Comparison of ENCODE assay signal across 25 cellular contexts in genomic region chr17:50605434-50605833, GRCh38. TPM values are rescaled to one million over a fixed set of nuclear protein-coding genes. Genes with fewer than 3 reads are reported as not detected.
"Had no signal": no experiment of that assay in that cellular context is flagged by ENCODE, and none has a peak within 500 bp of the region (broad histone marks: within the 10 kb centered on the region; RNA-seq: fewer than 3 reads in every experiment).

No MANE protein-coding gene starts in this region.

- DNase-seq: activated CD4-positive, alpha-beta T cell treated with anti-CD3 and anti-CD28 coated beads for 36 hours; activated CD4-positive, alpha-beta T cell treated with anti-CD3 and anti-CD28 coated beads, Interleukin-2, amount 50 U/mL, for 48 hours; activated CD8-positive, alpha-beta memory T cell treated with anti-CD3 and anti-CD28 coated beads, Interleukin-2, amount 50 U/mL, for 48 hours; activated naive CD4-positive, alpha-beta T cell treated with anti-CD3 and anti-CD28 coated beads for 36 hours; activated naive CD8-positive, alpha-beta T cell treated with anti-CD3 and anti-CD28 coated beads, Interleukin-2, amount 10 ng/mL, durations not matched to agents 7 days and 5 days; activated T-cell treated with anti-CD3 and anti-CD28 coated beads, Interleukin-2, amount 50 U/mL, for 48 hours; amygdala; effector memory CD4-positive, alpha-beta T cell; foreskin keratinocyte; left ventricle myocardium superior; mammary epithelial cell; nucleus accumbens; stimulated activated CD4-positive, alpha-beta T cell treated with anti-CD3 and anti-CD28 coated beads, Interleukin-2, amount 100 ng/mL, for 24 hours; stimulated activated naive CD8-positive, alpha-beta T cell treated with anti-CD3 and anti-CD28 coated beads, Interleukin-15, amount 100 ng/mL, for 72 hours; T-helper 9 cell; tibial artery had no signal

- H3K27ac Mint-ChIP-seq: activated CD4-positive, alpha-beta T cell treated with anti-CD3 and anti-CD28 coated beads for 36 hours; activated naive CD8-positive, alpha-beta T cell treated with anti-CD3 and anti-CD28 coated beads, Interleukin-2, amount 10 ng/mL, durations not matched to agents 7 days and 5 days; dendritic cell treated with granulocyte-macrophage colony-stimulating factor and Interleukin-4, amounts not matched to agents 40 ng/mL and 50 ng/mL, for 4 days; natural killer cell treated with Interleukin-12 subunit alpha and Interleukin-12 subunit beta and Interleukin-15 and Interleukin-18, amount 100 ng/mL, for 72 hours; stimulated activated effector memory CD8-positive, alpha-beta T cell treated with anti-CD3 and anti-CD28 coated beads, Interleukin-12 subunit alpha, Interleukin-12 subunit beta, amount 100 ng/mL, for 72 hours; stimulated activated naive CD8-positive, alpha-beta T cell treated with anti-CD3 and anti-CD28 coated beads, Interleukin-15, amount 100 ng/mL, for 72 hours; WTC11 had no signal

- H3K4me1 Mint-ChIP-seq: activated CD4-positive, alpha-beta T cell treated with anti-CD3 and anti-CD28 coated beads for 36 hours; activated naive CD8-positive, alpha-beta T cell treated with anti-CD3 and anti-CD28 coated beads, Interleukin-2, amount 10 ng/mL, durations not matched to agents 7 days and 5 days; stimulated activated effector memory CD8-positive, alpha-beta T cell treated with anti-CD3 and anti-CD28 coated beads, Interleukin-12 subunit alpha, Interleukin-12 subunit beta, amount 100 ng/mL, for 72 hours; stimulated activated naive CD8-positive, alpha-beta T cell treated with anti-CD3 and anti-CD28 coated beads, Interleukin-15, amount 100 ng/mL, for 72 hours had no signal

- H3K9me3 Mint-ChIP-seq: activated naive CD4-positive, alpha-beta T cell treated with anti-CD3 and anti-CD28 coated beads for 36 hours; activated naive CD8-positive, alpha-beta T cell treated with anti-CD3 and anti-CD28 coated beads, Interleukin-2, amount 10 ng/mL, durations not matched to agents 7 days and 5 days; dendritic cell treated with granulocyte-macrophage colony-stimulating factor and Interleukin-4, amounts not matched to agents 40 ng/mL and 50 ng/mL, for 4 days; natural killer cell treated with Interleukin-12 subunit alpha and Interleukin-12 subunit beta and Interleukin-15 and Interleukin-18, amount 100 ng/mL, for 72 hours; stimulated activated effector memory CD8-positive, alpha-beta T cell treated with anti-CD3 and anti-CD28 coated beads, Interleukin-12 subunit alpha, Interleukin-12 subunit beta, amount 100 ng/mL, for 72 hours; stimulated activated naive CD8-positive, alpha-beta T cell treated with anti-CD3 and anti-CD28 coated beads, Interleukin-15, amount 100 ng/mL, for 72 hours; WTC11 had no signal

- H3K27ac ChIP-seq: foreskin keratinocyte, skin epidermis, tibial artery had no signal

- H3K4me3 ChIP-seq: skin epidermis, tibial artery had no signal

- ATAC-seq: activated CD4-positive, alpha-beta T cell treated with anti-CD3 and anti-CD28 coated beads for 36 hours; esophagus mucosa; foreskin keratinocyte; natural killer cell treated with Interleukin-12 subunit alpha and Interleukin-12 subunit beta and Interleukin-15 and Interleukin-18, amount 100 ng/mL, for 72 hours; stimulated activated effector memory CD8-positive, alpha-beta T cell treated with anti-CD3 and anti-CD28 coated beads, Interleukin-12 subunit alpha, Interleukin-12 subunit beta, amount 100 ng/mL, for 72 hours; stimulated activated naive CD8-positive, alpha-beta T cell treated with anti-CD3 and anti-CD28 coated beads, Interleukin-15, amount 100 ng/mL, for 72 hours had no signal

- H3K4me3 Mint-ChIP-seq: activated CD4-positive, alpha-beta T cell treated with anti-CD3 and anti-CD28 coated beads for 36 hours; activated naive CD4-positive, alpha-beta T cell treated with anti-CD3 and anti-CD28 coated beads for 36 hours; activated naive CD8-positive, alpha-beta T cell treated with anti-CD3 and anti-CD28 coated beads, Interleukin-2, amount 10 ng/mL, durations not matched to agents 7 days and 5 days; dendritic cell treated with granulocyte-macrophage colony-stimulating factor and Interleukin-4, amounts not matched to agents 40 ng/mL and 50 ng/mL, for 4 days; natural killer cell treated with Interleukin-12 subunit alpha and Interleukin-12 subunit beta and Interleukin-15 and Interleukin-18, amount 100 ng/mL, for 72 hours; stimulated activated effector memory CD8-positive, alpha-beta T cell treated with anti-CD3 and anti-CD28 coated beads, Interleukin-12 subunit alpha, Interleukin-12 subunit beta, amount 100 ng/mL, for 72 hours; stimulated activated naive CD8-positive, alpha-beta T cell treated with anti-CD3 and anti-CD28 coated beads, Interleukin-15, amount 100 ng/mL, for 72 hours; WTC11 had no signal

- H3K4me1 ChIP-seq: foreskin keratinocyte had no signal

- H3K9me3 ChIP-seq: tibial artery had no signal

- H3K36me3 ChIP-seq: tibial artery had no signal

- H3K36me3 Mint-ChIP-seq: activated naive CD8-positive, alpha-beta T cell treated with anti-CD3 and anti-CD28 coated beads, Interleukin-2, amount 10 ng/mL, durations not matched to agents 7 days and 5 days; natural killer cell treated with Interleukin-12 subunit alpha and Interleukin-12 subunit beta and Interleukin-15 and Interleukin-18, amount 100 ng/mL, for 72 hours; stimulated activated effector memory CD8-positive, alpha-beta T cell treated with anti-CD3 and anti-CD28 coated beads, Interleukin-12 subunit alpha, Interleukin-12 subunit beta, amount 100 ng/mL, for 72 hours; WTC11 had no signal

RNA-seq across cellular contexts. Expression of gene ABCC3, which starts 29.2 kb away (rescaled TPM):
- total RNA-seq: activated CD4-positive, alpha-beta T cell treated with anti-CD3 and anti-CD28 coated beads for 36 hours; activated CD8-positive, alpha-beta memory T cell treated with anti-CD3 and anti-CD28 coated beads for 36 hours; activated naive CD4-positive, alpha-beta T cell treated with anti-CD3 and anti-CD28 coated beads for 36 hours; natural killer cell treated with Interleukin-12 subunit alpha and Interleukin-12 subunit beta and Interleukin-15 and Interleukin-18, amount 100 ng/mL, for 72 hours; T-helper 1 cell treated with Interleukin-12 subunit alpha and Interleukin-12 subunit beta and Interleukin-4 antibody, amounts not matched to agents 30 ng/mL and 1 ng/mL, for 36 hours had no signal

RNA-seq across cellular contexts. Expression of gene CACNA1G, which starts 44.9 kb away (rescaled TPM):
- total RNA-seq: activated CD4-positive, alpha-beta T cell treated with anti-CD3 and anti-CD28 coated beads for 36 hours; glomerular endothelial cell; natural killer cell treated with Interleukin-12 subunit alpha and Interleukin-12 subunit beta and Interleukin-15 and Interleukin-18, amount 100 ng/mL, for 72 hours; T-helper 1 cell treated with Interleukin-12 subunit alpha and Interleukin-12 subunit beta and Interleukin-4 antibody, amounts not matched to agents 30 ng/mL and 1 ng/mL, for 36 hours had no signal
